ENCODE assay signal across 8 cellular contexts in the genomic region with DNA sequence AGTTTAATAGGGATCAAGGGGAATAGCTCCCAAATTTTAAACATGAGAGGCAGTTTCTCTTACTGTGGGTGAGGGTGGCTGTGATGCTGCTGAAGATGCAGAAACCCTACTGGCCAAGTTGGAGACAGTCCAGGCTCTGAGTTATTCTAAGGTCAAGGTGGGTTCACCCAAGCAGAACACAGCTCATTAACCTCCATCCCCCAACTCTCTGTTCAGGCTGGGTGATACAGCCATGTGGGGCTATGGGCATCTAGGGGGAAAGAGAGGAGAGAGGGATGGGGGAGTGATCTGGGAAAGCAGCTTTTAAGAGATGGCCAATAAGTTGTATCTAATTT. TPM values are rescaled to one million over a fixed set of nuclear protein-coding genes. Genes with fewer than 3 reads are reported as not detected.
A peak's percentile ranks its signal among the peaks of the same experiment; 100 is the strongest.
DNase-seq lines count a peak whose midpoint lies in the region; ATAC-seq and TF ChIP-seq lines count a peak whose summit lies in the region.

No MANE protein-coding gene starts in this region.

- H3K27ac ChIP-seq in SJSA1, result peak overlapping the region; percentile 41
- H3K27ac ChIP-seq in prostate gland, result peak overlapping the region; percentile 5 to 35

- no peak for TF ChIP-seq CTCF in prostate gland (IDR thresholded peaks at IDR 0.05)

- DNase-seq in SJSA1 (ENCODE audit: low read depth in 1 of 2, low spot score in 2 of 2) (no peak), prostate gland (ENCODE audit: low spot score) (no peak), cortex of kidney (lab: John Stamatoyannopoulos, UW) (no peak), left lobe of liver (ENCODE audit: low spot score) (no peak), AG20443 (ENCODE audit: low spot score) (no peak), COLO829 (ENCODE audit: low spot score) (no peak)

- intact Hi-C loops in prostate gland (cut with DNase I), result loop anchor here (2.0 kb wide), 1 partner anchor 177 kb away; no protein-coding TSS in a partner anchor

- peak; percentile 49 for ATAC-seq in GM18868 (IDR thresholded peaks at IDR 0.05; ENCODE audit: unreplicated experiment)
- peak; percentile 50 for ATAC-seq in HG02840 (IDR thresholded peaks at IDR 0.05; ENCODE audit: low FRiP score, unreplicated experiment)
- no peak for ATAC-seq in left lobe of liver

- no peak overlapping the region for H3K4me3 ChIP-seq in SJSA1
- H3K4me3 ChIP-seq in prostate gland, result no peak overlapping the region

- TF ChIP-seq POLR2A in prostate gland (IDR thresholded peaks at IDR 0.05), result no peak

- H3K4me1 ChIP-seq in SJSA1 (replicated peaks), result peaks cover 44% of the 10 kb centered on the region
- H3K4me1 ChIP-seq in prostate gland (replicated peaks), result no peaks in the 10 kb centered on the region

- no peaks in the 10 kb centered on the region for H3K9me3 ChIP-seq in SJSA1 (replicated peaks)
- H3K9me3 ChIP-seq in prostate gland, result no peaks in the 10 kb centered on the region

- H3K27me3 ChIP-seq in SJSA1 (replicated peaks), result no peaks in the 10 kb centered on the region
- H3K27me3 ChIP-seq in prostate gland (replicated peaks; ENCODE audit: insufficient read depth), result no peaks in the 10 kb centered on the region

- no peaks in the 10 kb centered on the region for H3K36me3 ChIP-seq in SJSA1
- no peaks in the 10 kb centered on the region for H3K36me3 ChIP-seq in prostate gland

RNA-seq across cellular contexts. Expression of a gene that starts 18.9 kb away (rescaled TPM):
- total RNA-seq in SJSA1 (2014; rRNA removed; shearing (Covaris generic)), result 59.7 and 98.1 TPM in 2 replicates
- 10 to 100 TPM in 1 of 2 donors, 1 to 10 TPM in 1; 7.2 to 22.4 TPM for total RNA-seq in prostate gland
- total RNA-seq in left lobe of liver, result 17.3 TPM
